ENCODE assay signal across 24 cellular contexts in genomic region chr9:16618524-16618923, GRCh38.
"Had no signal": no experiment of that assay in that cellular context is flagged by ENCODE, and none has a peak within 500 bp of the region (broad histone marks: within the 10 kb centered on the region; RNA-seq: fewer than 3 reads in every experiment).

No MANE protein-coding gene starts in this region.

- H3K27me3 Mint-ChIP-seq: activated CD4-positive, alpha-beta memory T cell treated with anti-CD3 and anti-CD28 coated beads, Interleukin-2, amount 10 ng/mL, durations not matched to agents 7 days and 5 days; activated CD8-positive, alpha-beta memory T cell treated with anti-CD3 and anti-CD28 coated beads, Interleukin-2, amount 10 ng/mL, durations not matched to agents 7 days and 5 days; activated naive CD8-positive, alpha-beta T cell treated with anti-CD3 and anti-CD28 coated beads, Interleukin-2, amount 10 ng/mL, durations not matched to agents 7 days and 5 days; stimulated activated memory B cell treated with anti-CD40 and anti-IgM and Interleukin-4, amounts not matched to agents 10 μg/mL and 1 μg/mL and 100 μg/mL, for 72 hours; T-cell had no signal

- DNase-seq: activated CD4-positive, alpha-beta memory T cell treated with anti-CD3 and anti-CD28 coated beads, Interleukin-2, amount 10 ng/mL, durations not matched to agents 7 days and 5 days; activated CD4-positive, alpha-beta T cell treated with anti-CD3 and anti-CD28 coated beads for 48 hours; activated CD4-positive, CD25-positive, alpha-beta regulatory T cell; activated CD8-positive, alpha-beta memory T cell treated with anti-CD3 and anti-CD28 coated beads, Interleukin-2, amount 10 ng/mL, durations not matched to agents 7 days and 5 days; activated naive CD4-positive, alpha-beta T cell; activated naive CD8-positive, alpha-beta T cell treated with anti-CD3 and anti-CD28 coated beads, Interleukin-2, amount 10 ng/mL, durations not matched to agents 7 days and 5 days; anterior cingulate cortex; central memory CD4-positive, alpha-beta T cell; effector CD4-positive, alpha-beta T cell; heart left ventricle; kidney; left ventricle myocardium inferior; ovary; spleen; stimulated activated CD4-positive, alpha-beta T cell treated with anti-CD3 and anti-CD28 coated beads, Interleukin-4, amount 100 ng/mL, for 4 hours; T-cell; testis; upper lobe of left lung had no signal

- ATAC-seq: activated CD8-positive, alpha-beta memory T cell treated with anti-CD3 and anti-CD28 coated beads, Interleukin-2, amount 10 ng/mL, durations not matched to agents 7 days and 5 days; gastroesophageal sphincter; heart left ventricle; sciatic nerve; stimulated activated memory B cell treated with anti-CD40 and anti-IgM and Interleukin-4, amounts not matched to agents 10 μg/mL and 1 μg/mL and 100 μg/mL, for 72 hours; T-cell had no signal

- H3K4me1 ChIP-seq: left ventricle myocardium inferior, spleen, testis, upper lobe of left lung had no signal

- H3K9me3 ChIP-seq: gastroesophageal sphincter, heart left ventricle, left ventricle myocardium inferior, ovary, spleen, testis, upper lobe of left lung had no signal

- H3K4me3 Mint-ChIP-seq: activated CD4-positive, alpha-beta memory T cell treated with anti-CD3 and anti-CD28 coated beads, Interleukin-2, amount 10 ng/mL, durations not matched to agents 7 days and 5 days; activated CD8-positive, alpha-beta memory T cell treated with anti-CD3 and anti-CD28 coated beads, Interleukin-2, amount 10 ng/mL, durations not matched to agents 7 days and 5 days; activated naive CD8-positive, alpha-beta T cell treated with anti-CD3 and anti-CD28 coated beads, Interleukin-2, amount 10 ng/mL, durations not matched to agents 7 days and 5 days; brain; neural crest cell; stimulated activated memory B cell treated with anti-CD40 and anti-IgM and Interleukin-4, amounts not matched to agents 10 μg/mL and 1 μg/mL and 100 μg/mL, for 72 hours; T-cell had no signal

- H3K27ac Mint-ChIP-seq: activated CD4-positive, alpha-beta memory T cell treated with anti-CD3 and anti-CD28 coated beads, Interleukin-2, amount 10 ng/mL, durations not matched to agents 7 days and 5 days; activated CD8-positive, alpha-beta memory T cell treated with anti-CD3 and anti-CD28 coated beads, Interleukin-2, amount 10 ng/mL, durations not matched to agents 7 days and 5 days; activated naive CD8-positive, alpha-beta T cell treated with anti-CD3 and anti-CD28 coated beads, Interleukin-2, amount 10 ng/mL, durations not matched to agents 7 days and 5 days; brain; stimulated activated memory B cell treated with anti-CD40 and anti-IgM and Interleukin-4, amounts not matched to agents 10 μg/mL and 1 μg/mL and 100 μg/mL, for 72 hours; T-cell had no signal

- H3K9me3 Mint-ChIP-seq: activated naive CD8-positive, alpha-beta T cell treated with anti-CD3 and anti-CD28 coated beads, Interleukin-2, amount 10 ng/mL, durations not matched to agents 7 days and 5 days; brain; neural crest cell; stimulated activated memory B cell treated with anti-CD40 and anti-IgM and Interleukin-4, amounts not matched to agents 10 μg/mL and 1 μg/mL and 100 μg/mL, for 72 hours had no signal

- H3K27ac ChIP-seq: coronary artery, heart left ventricle, left ventricle myocardium inferior, spleen, testis, upper lobe of left lung had no signal

- H3K4me3 ChIP-seq: coronary artery, gastroesophageal sphincter, heart left ventricle, left ventricle myocardium inferior, ovary, spleen, testis, upper lobe of left lung had no signal

- H3K36me3 ChIP-seq: gastroesophageal sphincter, heart left ventricle, left ventricle myocardium inferior, ovary, spleen, upper lobe of left lung had no signal

- H3K36me3 Mint-ChIP-seq: activated CD8-positive, alpha-beta memory T cell treated with anti-CD3 and anti-CD28 coated beads, Interleukin-2, amount 10 ng/mL, durations not matched to agents 7 days and 5 days; activated naive CD8-positive, alpha-beta T cell treated with anti-CD3 and anti-CD28 coated beads, Interleukin-2, amount 10 ng/mL, durations not matched to agents 7 days and 5 days; brain; stimulated activated memory B cell treated with anti-CD40 and anti-IgM and Interleukin-4, amounts not matched to agents 10 μg/mL and 1 μg/mL and 100 μg/mL, for 72 hours; T-cell had no signal

- H3K27me3 ChIP-seq: gastroesophageal sphincter, heart left ventricle, ovary, spleen, testis, upper lobe of left lung had no signal

- FAIRE-seq: kidney had no signal

- H3K4me1 Mint-ChIP-seq: activated CD4-positive, alpha-beta memory T cell treated with anti-CD3 and anti-CD28 coated beads, Interleukin-2, amount 10 ng/mL, durations not matched to agents 7 days and 5 days; activated CD8-positive, alpha-beta memory T cell treated with anti-CD3 and anti-CD28 coated beads, Interleukin-2, amount 10 ng/mL, durations not matched to agents 7 days and 5 days; activated naive CD8-positive, alpha-beta T cell treated with anti-CD3 and anti-CD28 coated beads, Interleukin-2, amount 10 ng/mL, durations not matched to agents 7 days and 5 days; stimulated activated memory B cell treated with anti-CD40 and anti-IgM and Interleukin-4, amounts not matched to agents 10 μg/mL and 1 μg/mL and 100 μg/mL, for 72 hours; T-cell had no signal
